ENCODE assay signal across 13 cellular contexts in genomic region chr5:150630016-150630415, GRCh38. TPM values are rescaled to one million over a fixed set of nuclear protein-coding genes. Genes with fewer than 3 reads are reported as not detected.
"Had no signal": no experiment of that assay in that cellular context is flagged by ENCODE, and none has a peak within 500 bp of the region (broad histone marks: within the 10 kb centered on the region; RNA-seq: fewer than 3 reads in every experiment).

No MANE protein-coding gene starts in this region.

- ATAC-seq: SK-N-SH treated with all-trans-retinoic acid at 6 μM for 48 hours; stimulated activated effector memory CD8-positive, alpha-beta T cell treated with anti-CD3 and anti-CD28 coated beads, Interleukin-12 subunit alpha, Interleukin-12 subunit beta, amount 100 ng/mL, for 72 hours had no signal

- DNase-seq: activated B cell treated with CpG ODN at 0.5 μM for 24 hours; activated CD4-positive, alpha-beta T cell treated with anti-CD3 and anti-CD28 coated beads, Interleukin-2, amount 10 ng/mL, durations not matched to agents 24 days and 14 days; activated CD8-positive, alpha-beta memory T cell treated with anti-CD3 and anti-CD28 coated beads for 24 hours; amniotic stem cell; brain microvascular endothelial cell; endodermal cell; erythroblast; mesendoderm had no signal

- H3K4me3 ChIP-seq: ovary, skin epidermis had no signal

- H3K27me3 ChIP-seq: brain microvascular endothelial cell, ovary had no signal

- H3K36me3 ChIP-seq: brain microvascular endothelial cell, ovary had no signal

- H3K27ac ChIP-seq: brain microvascular endothelial cell had no signal

- H3K9me3 ChIP-seq: ovary had no signal

RNA-seq across cellular contexts. Expression of gene SYNPO, which starts 10.4 kb away (rescaled TPM):
- total RNA-seq: activated CD4-positive, alpha-beta T cell treated with anti-CD3 and anti-CD28 coated beads, Interleukin-2, amount 10 ng/mL, durations not matched to agents 24 days and 14 days; T-helper 1 cell treated with Interleukin-12 subunit alpha and Interleukin-12 subunit beta and Interleukin-4 antibody, amounts not matched to agents 30 ng/mL and 1 ng/mL, for 36 hours had no signal

RNA-seq across cellular contexts. Expression of gene MYOZ3, which starts 31.0 kb away (rescaled TPM):
- total RNA-seq: T-helper 1 cell treated with Interleukin-12 subunit alpha and Interleukin-12 subunit beta and Interleukin-4 antibody, amounts not matched to agents 30 ng/mL and 1 ng/mL, for 36 hours had no signal
